In the genomic region with DNA sequence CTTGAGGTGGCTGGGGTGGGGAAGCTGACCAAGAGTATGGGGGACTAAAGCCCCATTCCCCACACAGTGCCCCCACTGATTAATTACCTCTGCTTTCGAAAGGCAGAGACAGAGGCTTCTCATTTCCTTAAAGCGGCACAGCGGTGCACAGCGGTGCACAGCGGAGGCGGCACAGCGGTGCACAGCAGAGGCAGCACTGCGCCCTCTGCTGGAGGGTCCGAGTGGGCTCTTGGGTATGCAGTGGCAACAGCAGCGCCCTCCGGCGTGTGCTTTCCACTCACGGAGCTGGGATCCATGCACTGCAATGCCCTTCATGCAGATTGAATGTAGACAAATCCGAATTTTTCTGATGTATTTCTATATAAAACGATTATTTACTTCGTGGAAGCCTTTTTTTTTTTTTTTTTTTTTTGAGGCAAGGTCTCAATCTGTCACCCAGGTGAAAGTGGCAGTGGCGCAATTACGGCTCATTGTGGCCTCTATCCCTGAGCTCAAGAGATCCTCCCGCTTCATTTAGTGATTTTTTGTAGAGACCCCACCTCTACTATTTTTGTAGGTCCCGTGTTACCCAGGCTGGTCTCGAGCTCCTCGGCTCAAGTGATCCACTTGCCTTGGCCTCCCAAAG, we compare ENCODE assay signal across 8 cellular contexts. TPM values are rescaled to one million over a fixed set of nuclear protein-coding genes. Genes with fewer than 3 reads are reported as not detected.
A peak's percentile ranks its signal among the peaks of the same experiment; 100 is the strongest.
DNase-seq lines count a peak whose midpoint lies in the region; ATAC-seq and TF ChIP-seq lines count a peak whose summit lies in the region.

No MANE protein-coding gene starts in this region.

- peaks cover 50% of the 10 kb centered on the region for H3K27me3 ChIP-seq in adipocyte (replicated peaks; ENCODE audit: control insufficient read depth, insufficient read depth, low read length)

- peak; percentile 55 for TF ChIP-seq CTCF in AG10803 (conservative IDR thresholded peaks at IDR 0.05; ENCODE audit: low read length)

- no peaks in the 10 kb centered on the region for H3K4me1 ChIP-seq in adipocyte (ENCODE audit: control insufficient read depth, insufficient read depth, low read length)

- ATAC-seq in GM19035 (IDR thresholded peaks at IDR 0.05; ENCODE audit: unreplicated experiment) (peak; percentile 97), HG03139 (IDR thresholded peaks at IDR 0.05; ENCODE audit: unreplicated experiment) (peak; percentile 99)

- H3K9ac ChIP-seq in adipocyte (ENCODE audit: low read length), result no peak overlapping the region

- no peaks in the 10 kb centered on the region for H3K36me3 ChIP-seq in adipocyte (ENCODE audit: control insufficient read depth, insufficient read depth, low read length, severe bottlenecking)

- H3K4me3 ChIP-seq in AG10803 (ENCODE audit: low read length) (no peak overlapping the region), adipocyte (ENCODE audit: low read length) (no peak overlapping the region)

- DNase-seq in AG10803 (ENCODE audit: low read depth), result peak; percentile 16
- peak; percentile 62 for DNase-seq in T follicular helper cell (ENCODE audit: low read depth)
- peak; percentile 6 for DNase-seq in adipocyte (ENCODE audit: low read depth)
- DNase-seq in islet precursor cell, result peak; percentile 76
- DNase-seq in stimulated activated CD4-positive, alpha-beta T cell treated with anti-CD3 and anti-CD28 coated beads, TNF-alpha, amount 100 ng/mL, for 48 hours (ENCODE audit: low read depth in 3 of 3), result peak; percentile 29 to 72 (median 38)
- DNase-seq in A172 (ENCODE audit: low spot score), result no peak

- no peaks in the 10 kb centered on the region for H3K9me3 ChIP-seq in adipocyte (ENCODE audit: control insufficient read depth, low read length)

RNA-seq across cellular contexts. Expression of a gene that starts 19.7 kb away (rescaled TPM):
- total RNA-seq in A172 (2014; rRNA removed; shearing (Covaris generic)), result 60.9 and 80.7 TPM in 2 replicates
